19 cellular contexts compared by ENCODE assay signal in genomic region chr19:50821622-50822021, GRCh38. TPM values are rescaled to one million over a fixed set of nuclear protein-coding genes. Genes with fewer than 3 reads are reported as not detected.
A peak's percentile ranks its signal among the peaks of the same experiment; 100 is the strongest.
DNase-seq lines count a peak whose midpoint lies in the region; FAIRE-seq and TF ChIP-seq lines count a peak whose summit lies in the region.
"Had no signal": no experiment of that assay in that cellular context is flagged by ENCODE, and none has a peak within 500 bp of the region (broad histone marks: within the 10 kb centered on the region; RNA-seq: fewer than 3 reads in every experiment).

No MANE protein-coding gene starts in this region.

- CTCF ChIA-PET in CD8-positive, alpha-beta memory T cell (lab: Charles Lee), result no interaction called here

- H3K9me3 Mint-ChIP-seq in CD8-positive, alpha-beta memory T cell, result peaks cover 0 to 2% (median 0%) of the 10 kb centered on the region in 5 donors
- no peaks in the 10 kb centered on the region for H3K9me3 Mint-ChIP-seq in chondrocyte (ENCODE audit: low read depth)

- H3K4me1 ChIP-seq in CD8-positive, alpha-beta memory T cell (ENCODE audit: insufficient read depth, low read length), result peaks cover 5% of the 10 kb centered on the region
- peaks cover 24 to 55% of the 10 kb centered on the region in 2 donors for H3K4me1 ChIP-seq in mucosa of rectum (ENCODE audit: control insufficient read depth in 2 of 2, insufficient read depth in 2 of 2, low read length in 2 of 2)

- peak overlapping the region in 1 of 2 donors; percentile 44 for H3K9ac ChIP-seq in mucosa of rectum (ENCODE audit: low read depth in 1 of 2, low read length in 2 of 2)

- peaks cover 0 to 9% (median 0%) of the 10 kb centered on the region in 3 donors for H3K36me3 Mint-ChIP-seq in CD8-positive, alpha-beta memory T cell
- no peaks in the 10 kb centered on the region for H3K36me3 Mint-ChIP-seq in chondrocyte (ENCODE audit: low read depth)

- peaks cover 44 to 75% of the 10 kb centered on the region in 2 donors for H3K27me3 Mint-ChIP-seq in CD8-positive, alpha-beta memory T cell
- peaks cover 67% of the 10 kb centered on the region for H3K27me3 Mint-ChIP-seq in chondrocyte (ENCODE audit: low read depth)

- no peak overlapping the region for H3K4me3 ChIP-seq in CD8-positive, alpha-beta memory T cell (ENCODE audit: low read length)
- no peak overlapping the region for H3K4me3 ChIP-seq in mucosa of rectum (ENCODE audit: low read length in 2 of 2)

- TF ChIP-seq CTCF in chondrocyte (IDR thresholded peaks at IDR 0.05), result no peak

- no peaks in the 10 kb centered on the region for H3K36me3 ChIP-seq in CD8-positive, alpha-beta memory T cell (ENCODE audit: insufficient read depth, low read length)
- H3K36me3 ChIP-seq in mucosa of rectum (ENCODE audit: control insufficient read depth in 2 of 2, insufficient read depth in 2 of 2, low read length in 2 of 2), result no peaks in the 10 kb centered on the region

- DNase-seq in CD8-positive, alpha-beta memory T cell, result no peak
- DNase-seq in chondrocyte (ENCODE audit: low spot score) (peak; percentile 58), NCI-H2029 (lab: John Stamatoyannopoulos, UW) (no peak), NCI-H526 treated with DMSO at 0.1 percent for 48 hours (lab: John Stamatoyannopoulos, UW) (no peak), GM12891 (ENCODE audit: insufficient read length, low spot score) (no peak)
- DNase-seq in activated CD4-positive, CD25-positive, alpha-beta regulatory T cell (lab: John Stamatoyannopoulos, UW), result no peak
- DNase-seq: DMS153, EL, NCI-H1092 treated with DMSO at 0.1 percent for 48 hours, NCI-H146, NCI-H2081 treated with DMSO at 0.1 percent for 48 hours, NCI-H510A, NCI-H774, Right ventricle myocardium superior, SW 1271 had no signal

- no peak overlapping the region for H3K4me3 Mint-ChIP-seq in CD8-positive, alpha-beta memory T cell
- H3K4me3 Mint-ChIP-seq in chondrocyte (ENCODE audit: unreplicated experiment), result no peak overlapping the region

- no peak for FAIRE-seq in GM12891 (lab: Jason Lieb, UNC)
- FAIRE-seq: RCC 7860 had no signal

- TF ChIP-seq POLR2A in GM12891 (IDR thresholded peaks at IDR 0.05; ENCODE audit: low read depth, low read length), result no peak

- no peak overlapping the region for H3K27ac Mint-ChIP-seq in CD8-positive, alpha-beta memory T cell
- H3K27ac Mint-ChIP-seq in chondrocyte (ENCODE audit: unreplicated experiment), result no peak overlapping the region
- H3K27ac Mint-ChIP-seq: H9 had no signal

- peaks cover 16 to 32% (median 17%) of the 10 kb centered on the region in 3 donors for H3K4me1 Mint-ChIP-seq in CD8-positive, alpha-beta memory T cell
- peaks cover 13% of the 10 kb centered on the region for H3K4me1 Mint-ChIP-seq in chondrocyte (ENCODE audit: low read depth)

- peak overlapping the region; percentile 59 for H3K27ac ChIP-seq in CD8-positive, alpha-beta memory T cell (ENCODE audit: low read depth, low read length)
- H3K27ac ChIP-seq in mucosa of rectum (ENCODE audit: low read depth in 2 of 2, low read length in 2 of 2), result peak overlapping the region; percentile 76 to 89

- no peaks in the 10 kb centered on the region for H3K9me3 ChIP-seq in CD8-positive, alpha-beta memory T cell (ENCODE audit: low read length)
- H3K9me3 ChIP-seq in mucosa of rectum (ENCODE audit: control insufficient read depth in 2 of 2, low read length in 2 of 2), result no peaks in the 10 kb centered on the region

- POLR2A ChIA-PET in CD8-positive, alpha-beta memory T cell (lab: Charles Lee), result no interaction called here

- peaks cover 36% of the 10 kb centered on the region for H3K27me3 ChIP-seq in CD8-positive, alpha-beta memory T cell (ENCODE audit: insufficient read depth, low read length, poor library complexity, severe bottlenecking)
- peaks cover 8 to 12% of the 10 kb centered on the region in 2 donors for H3K27me3 ChIP-seq in mucosa of rectum (ENCODE audit: control insufficient read depth in 2 of 2, insufficient read depth in 2 of 2, low read length in 2 of 2)

TF ChIP-seq in GM12891, 5 proteins besides CTCF, POLR2A, EP300 and RAD21:
- no peak for TF ChIP-seq TAF1 (IDR thresholded peaks at IDR 0.05; ENCODE audit: low read depth, low read length)
- no peak for TF ChIP-seq POU2F2 (IDR thresholded peaks at IDR 0.05; ENCODE audit: low read depth, low read length)
- TF ChIP-seq PAX5 (IDR thresholded peaks at IDR 0.05; ENCODE audit: insufficient read depth, low read length, severe bottlenecking), result no peak
- no peak for TF ChIP-seq SPI1 (IDR thresholded peaks at IDR 0.05; ENCODE audit: low read depth, low read length)
- TF ChIP-seq POLR2AphosphoS5 (IDR thresholded peaks at IDR 0.05; ENCODE audit: low read depth, low read length), result no peak

RNA-seq across cellular contexts. Expression of gene KLK1, which starts 2.0 kb away (rescaled TPM):
- total RNA-seq in CD8-positive, alpha-beta memory T cell, result under 1 TPM; 0.27 to 0.39 TPM
- polyA plus RNA-seq in CD8-positive, alpha-beta memory T cell, result not detected
- total RNA-seq in chondrocyte, result not detected in 3 replicates
- 41.1 TPM for polyA plus RNA-seq in GM12891 (2012; ENCODE audit: low read depth, missing spikeins)
- total RNA-seq: Right ventricle myocardium superior had no signal

RNA-seq across cellular contexts. Expression of gene KLK15, which starts 11.8 kb away (rescaled TPM):
- total RNA-seq in CD8-positive, alpha-beta memory T cell, result not detected
- not detected for polyA plus RNA-seq in CD8-positive, alpha-beta memory T cell
- total RNA-seq in chondrocyte, result not detected in 3 replicates
- polyA plus RNA-seq in GM12891 (2012; ENCODE audit: low read depth, missing spikeins), result not detected
- total RNA-seq: H9, OCI-LY7, Right ventricle myocardium superior had no signal

RNA-seq across cellular contexts. Expression of gene ACP4, which starts 31.4 kb away (rescaled TPM):
- total RNA-seq in CD8-positive, alpha-beta memory T cell, result not detected
- not detected for polyA plus RNA-seq in CD8-positive, alpha-beta memory T cell
- not detected in 3 replicates for total RNA-seq in chondrocyte
- not detected for polyA plus RNA-seq in GM12891 (2012; ENCODE audit: low read depth, missing spikeins)
- total RNA-seq: H9, OCI-LY7, Right ventricle myocardium superior had no signal

RNA-seq across cellular contexts. Expression of gene KLK3, which starts 33.1 kb away (rescaled TPM):
- not detected for total RNA-seq in CD8-positive, alpha-beta memory T cell
- polyA plus RNA-seq in CD8-positive, alpha-beta memory T cell, result not detected
- total RNA-seq in chondrocyte, result not detected in 3 replicates
- polyA plus RNA-seq in GM12891 (2012; ENCODE audit: low read depth, missing spikeins), result not detected
- total RNA-seq: H9, OCI-LY7, Right ventricle myocardium superior had no signal

RNA-seq across cellular contexts. Expression of gene GPR32, which starts 51.4 kb away (rescaled TPM):
- not detected for total RNA-seq in CD8-positive, alpha-beta memory T cell
- not detected for polyA plus RNA-seq in CD8-positive, alpha-beta memory T cell
- total RNA-seq in chondrocyte, result not detected in 3 replicates
- not detected for polyA plus RNA-seq in GM12891 (2012; ENCODE audit: low read depth, missing spikeins)
- total RNA-seq: H9, OCI-LY7, Right ventricle myocardium superior had no signal
